ENCODE assay signal across 9 cellular contexts in genomic region chr3:115325539-115325938, GRCh38.
A peak's percentile ranks its signal among the peaks of the same experiment; 100 is the strongest.
DNase-seq lines count a peak whose midpoint lies in the region; ATAC-seq, FAIRE-seq and TF ChIP-seq lines count a peak whose summit lies in the region.
"Had no signal": no experiment of that assay in that cellular context is flagged by ENCODE, and none has a peak within 500 bp of the region (broad histone marks: within the 10 kb centered on the region; RNA-seq: fewer than 3 reads in every experiment).

No MANE protein-coding gene starts in this region.

- no peaks in the 10 kb centered on the region for H3K36me3 ChIP-seq in A673 (ENCODE audit: insufficient read depth, low read length, poor library complexity, severe bottlenecking)

- TF ChIP-seq POLR2A in H54 (IDR thresholded peaks at IDR 0.05; ENCODE audit: low read depth, low read length), result no peak

- intact Hi-C loops in A673 (cut with micrococcal nuclease; ENCODE audit: unreplicated experiment), result no loop called here

- DNase-seq in A673 (ENCODE audit: low spot score) (peak; percentile 45), H54 (ENCODE audit: insufficient read length, low spot score) (peak; percentile 7), SK-N-DZ (ENCODE audit: low spot score) (peak; percentile 20), foreskin fibroblast (peak; percentile 32 to 73), T-helper 1 cell (no peak)
- no peak for DNase-seq in activated T-cell treated with anti-CD3 and anti-CD28 coated beads, Interleukin-2, amount 50 U/mL, for 1 hour
- DNase-seq in effector CD4-positive, alpha-beta T cell, result no peak
- DNase-seq: DMS79 treated with DMSO at 0.1 percent for 48 hours had no signal

- CTCF ChIA-PET in A673 (lab: Charles Lee), result no interaction called here

- H3K4me3 ChIP-seq in A673 (ENCODE audit: low read depth, low read length, poor library complexity, severe bottlenecking) (no peak overlapping the region), foreskin fibroblast (ENCODE audit: low read depth in 1 of 2, low read length in 2 of 2) (no peak overlapping the region)

- POLR2A ChIA-PET in A673 (lab: Charles Lee; ENCODE audit: low non-redundant PET), result no interaction called here

- BruUV-seq in A673 (replicated peaks; lab: Mats Ljungman, UMichigan), result no TSS peak

- ATAC-seq in HG03442 (IDR thresholded peaks at IDR 0.05; ENCODE audit: unreplicated experiment), result no peak

- H3K9me3 ChIP-seq in A673 (ENCODE audit: low read depth, low read length, poor library complexity, severe bottlenecking), result no peaks in the 10 kb centered on the region

- H3K27me3 ChIP-seq in A673 (replicated peaks; ENCODE audit: insufficient read depth, low read depth, low read length, poor library complexity), result no peaks in the 10 kb centered on the region

- no peak overlapping the region for H3K27ac ChIP-seq in A673 (ENCODE audit: low read depth, low read length, poor library complexity, severe bottlenecking)

- TF ChIP-seq CTCF in A673 (conservative IDR thresholded peaks at IDR 0.05; ENCODE audit: low read depth, low read length) (no peak), foreskin fibroblast (IDR thresholded peaks at IDR 0.05; ENCODE audit: low read depth, low read length) (no peak)

- FAIRE-seq in H54 (lab: Jason Lieb, UNC), result peak; percentile 41

- H3K4me1 ChIP-seq in A673 (ENCODE audit: insufficient read depth, low read length, poor library complexity, severe bottlenecking), result peaks cover 31% of the 10 kb centered on the region

Comparison
In these comparisons a context has a peak if more than half of its experiments do, and no peak if none do; other contexts are left out.
1. DNase-seq: peak in A673 (single experiment), H54 (single experiment), SK-N-DZ (single experiment) and foreskin fibroblast (2 of 2); none in T-helper 1 cell (0 of 5), activated T-cell treated with anti-CD3 and anti-CD28 coated beads, Interleukin-2, amount 50 U/mL, for 1 hour (single experiment) and effector CD4-positive, alpha-beta T cell (single experiment).